Comparison of ENCODE assay signal across 15 cellular contexts in the genomic region with DNA sequence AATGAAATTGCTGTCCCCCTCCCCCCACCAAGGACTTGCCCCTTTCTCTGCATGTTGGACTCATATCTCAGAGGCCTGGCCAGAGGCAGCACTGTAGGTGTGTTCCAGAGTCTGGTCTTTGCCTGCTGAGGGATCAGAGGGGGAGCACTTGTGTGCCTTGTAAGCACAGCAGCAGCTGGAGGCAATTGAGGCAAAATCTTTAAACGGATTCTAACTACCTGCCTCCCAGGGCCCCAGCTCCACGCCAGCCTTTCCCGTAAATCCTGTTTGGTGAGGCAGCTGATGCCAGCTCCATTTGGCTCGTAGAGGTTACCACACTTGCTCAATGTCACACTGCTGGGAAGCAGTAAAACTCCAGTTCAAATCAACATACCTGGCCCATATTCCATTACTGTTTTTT. TPM values are rescaled to one million over a fixed set of nuclear protein-coding genes. Genes with fewer than 3 reads are reported as not detected.
DNase-seq lines count a peak whose midpoint lies in the region; ATAC-seq and TF ChIP-seq lines count a peak whose summit lies in the region.
"Had no signal": no experiment of that assay in that cellular context is flagged by ENCODE, and none has a peak within 500 bp of the region (broad histone marks: within the 10 kb centered on the region; RNA-seq: fewer than 3 reads in every experiment).

No MANE protein-coding gene starts in this region.

- intact Hi-C loops in body of pancreas (cut with DNase I) = no loop called here

- peaks cover 62% of the 10 kb centered on the region for H3K4me1 ChIP-seq in body of pancreas
- peaks cover 5 to 38% (median 18%) of the 10 kb centered on the region in 4 donors for H3K4me1 ChIP-seq in liver (ENCODE audit: control insufficient read depth in 4 of 4, insufficient read depth in 4 of 4, low read length in 3 of 4)

- H3K27ac ChIP-seq in body of pancreas (peak overlapping the region; percentile 88 to 99 (median 99)), liver (ENCODE audit: low read depth in 1 of 2, low read length in 2 of 2) (peak overlapping the region; percentile 96 to 98), skin epidermis (peak overlapping the region in 11 of 21 experiments; percentile 5 to 99 (median 31))
- H3K27ac ChIP-seq: ovary had no signal

- H3K4me3 ChIP-seq in body of pancreas = no peak overlapping the region
- H3K4me3 ChIP-seq in liver (ENCODE audit: low read depth in 1 of 3, low read length in 3 of 3) = peak overlapping the region in 2 of 3 donors; percentile 18 to 24
- H3K4me3 ChIP-seq in skin epidermis = no peak overlapping the region
- H3K4me3 ChIP-seq: ovary had no signal

- H3K36me3 ChIP-seq in body of pancreas (replicated peaks in 1 of 2; ENCODE audit: insufficient read depth in 1 of 2, low read depth in 2 of 2) (no peaks in the 10 kb centered on the region), liver (ENCODE audit: control insufficient read depth in 4 of 4, insufficient read depth in 3 of 4, low read depth in 1 of 4, low read length in 3 of 4) (no peaks in the 10 kb centered on the region)
- H3K36me3 ChIP-seq: ovary had no signal

- peak overlapping the region in 1 of 2 donors; percentile 65 for H3K9ac ChIP-seq in liver (ENCODE audit: low read depth in 1 of 2, low read length in 2 of 2)

- 28 to 31% methylated on average over 4 of the region's 4 CpGs for WGBS in body of pancreas, 2 donors
- WGBS in liver = 29% methylated on average over 4 of the region's 4 CpGs

- TF ChIP-seq CTCF in body of pancreas (IDR thresholded peaks at IDR 0.05) = no peak
- no peak for TF ChIP-seq CTCF in liver (IDR thresholded peaks at IDR 0.05; ENCODE audit: low read depth, low read length, missing input control)

- peak; percentile 69 for DNase-seq in NCI-H510A treated with DMSO at 0.1 percent for 48 hours (lab: John Stamatoyannopoulos, UW)
- DNase-seq in NCI-H510A (lab: John Stamatoyannopoulos, UW) = no peak
- peak; percentile 91 to 94 (median 92) for DNase-seq in body of pancreas
- DNase-seq in SIG-M5 (lab: John Stamatoyannopoulos, UW) = no peak
- DNase-seq in activated CD4-positive, CD25-positive, alpha-beta regulatory T cell (lab: John Stamatoyannopoulos, UW) = no peak
- no peak for DNase-seq in dermis blood vessel endothelial cell
- DNase-seq: activated B cell treated with CpG ODN at 0.5 μM for 24 hours; CD4-positive, alpha-beta memory T cell; mesendoderm; NCI-H1417 treated with DMSO at 0.1 percent for 48 hours; NCI-H524 treated with DMSO at 0.1 percent for 48 hours; ovary; T-cell had no signal

- peak; percentile 12 to 54 for TF ChIP-seq RAD21 in liver (IDR thresholded peaks at IDR 0.05)

- TF ChIP-seq POLR2A in body of pancreas (IDR thresholded peaks at IDR 0.05) = peak in 1 of 3 donors; percentile 55

- peak; percentile 65 for ATAC-seq in body of pancreas
- ATAC-seq: T-cell had no signal

- H3K9me3 ChIP-seq in body of pancreas (no peaks in the 10 kb centered on the region), liver (ENCODE audit: control insufficient read depth in 4 of 4, low read length in 3 of 4) (no peaks in the 10 kb centered on the region)
- H3K9me3 ChIP-seq: ovary had no signal

- H3K27me3 ChIP-seq in body of pancreas (no peaks in the 10 kb centered on the region), liver (ENCODE audit: control insufficient read depth in 4 of 4, insufficient read depth in 4 of 4, low read length in 3 of 4) (no peaks in the 10 kb centered on the region)
- H3K27me3 ChIP-seq: ovary had no signal

TF ChIP-seq in liver, 16 proteins besides CTCF, POLR2A, EP300 and RAD21:
- TF ChIP-seq RXRA (IDR thresholded peaks at IDR 0.05) (peak; percentile 62 to 81), HNF4A (conservative IDR thresholded peaks at IDR 0.05) (peak; percentile 54 to 62), EGR1 (IDR thresholded peaks at IDR 0.05; ENCODE audit: low read depth in 2 of 2) (no peak), YY1 (IDR thresholded peaks at IDR 0.05) (peak; percentile 86), NR2F2 (IDR thresholded peaks at IDR 0.05) (no peak), GABPA (IDR thresholded peaks at IDR 0.05 in 1 of 2, conservative IDR thresholded peaks at IDR 0.05 in 1 of 2) (no peak), JUND (IDR thresholded peaks at IDR 0.05) (peak in 1 of 2 donors; percentile 25), HNF4G (IDR thresholded peaks at IDR 0.05) (no peak), FOXA2 (IDR thresholded peaks at IDR 0.05) (peak; percentile 50), TAF1 (conservative IDR thresholded peaks at IDR 0.05) (peak; percentile 50), FOXA1 (IDR thresholded peaks at IDR 0.05) (no peak), SP1 (IDR thresholded peaks at IDR 0.05) (peak; percentile 83)
- TF ChIP-seq, protein P1, sequence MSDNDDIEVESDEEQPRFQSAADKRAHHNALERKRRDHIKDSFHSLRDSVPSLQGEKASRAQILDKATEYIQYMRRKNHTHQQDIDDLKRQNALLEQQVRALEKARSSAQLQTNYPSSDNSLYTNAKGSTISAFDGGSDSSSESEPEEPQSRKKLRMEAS (IDR thresholded peaks at IDR 0.05) = peak; percentile 74
- TF ChIP-seq, protein P2, sequence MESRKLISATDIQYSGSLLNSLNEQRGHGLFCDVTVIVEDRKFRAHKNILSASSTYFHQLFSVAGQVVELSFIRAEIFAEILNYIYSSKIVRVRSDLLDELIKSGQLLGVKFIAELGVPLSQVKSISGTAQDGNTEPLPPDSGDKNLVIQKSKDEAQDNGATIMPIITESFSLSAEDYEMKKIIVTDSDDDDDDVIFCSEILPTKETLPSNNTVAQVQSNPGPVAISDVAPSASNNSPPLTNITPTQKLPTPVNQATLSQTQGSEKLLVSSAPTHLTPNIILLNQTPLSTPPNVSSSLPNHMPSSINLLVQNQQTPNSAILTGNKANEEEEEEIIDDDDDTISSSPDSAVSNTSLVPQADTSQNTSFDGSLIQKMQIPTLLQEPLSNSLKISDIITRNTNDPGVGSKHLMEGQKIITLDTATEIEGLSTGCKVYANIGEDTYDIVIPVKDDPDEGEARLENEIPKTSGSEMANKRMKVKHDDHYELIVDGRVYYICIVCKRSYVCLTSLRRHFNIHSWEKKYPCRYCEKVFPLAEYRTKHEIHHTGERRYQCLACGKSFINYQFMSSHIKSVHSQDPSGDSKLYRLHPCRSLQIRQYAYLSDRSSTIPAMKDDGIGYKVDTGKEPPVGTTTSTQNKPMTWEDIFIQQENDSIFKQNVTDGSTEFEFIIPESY (IDR thresholded peaks at IDR 0.05) = peak; percentile 72
- TF ChIP-seq, protein P3, sequence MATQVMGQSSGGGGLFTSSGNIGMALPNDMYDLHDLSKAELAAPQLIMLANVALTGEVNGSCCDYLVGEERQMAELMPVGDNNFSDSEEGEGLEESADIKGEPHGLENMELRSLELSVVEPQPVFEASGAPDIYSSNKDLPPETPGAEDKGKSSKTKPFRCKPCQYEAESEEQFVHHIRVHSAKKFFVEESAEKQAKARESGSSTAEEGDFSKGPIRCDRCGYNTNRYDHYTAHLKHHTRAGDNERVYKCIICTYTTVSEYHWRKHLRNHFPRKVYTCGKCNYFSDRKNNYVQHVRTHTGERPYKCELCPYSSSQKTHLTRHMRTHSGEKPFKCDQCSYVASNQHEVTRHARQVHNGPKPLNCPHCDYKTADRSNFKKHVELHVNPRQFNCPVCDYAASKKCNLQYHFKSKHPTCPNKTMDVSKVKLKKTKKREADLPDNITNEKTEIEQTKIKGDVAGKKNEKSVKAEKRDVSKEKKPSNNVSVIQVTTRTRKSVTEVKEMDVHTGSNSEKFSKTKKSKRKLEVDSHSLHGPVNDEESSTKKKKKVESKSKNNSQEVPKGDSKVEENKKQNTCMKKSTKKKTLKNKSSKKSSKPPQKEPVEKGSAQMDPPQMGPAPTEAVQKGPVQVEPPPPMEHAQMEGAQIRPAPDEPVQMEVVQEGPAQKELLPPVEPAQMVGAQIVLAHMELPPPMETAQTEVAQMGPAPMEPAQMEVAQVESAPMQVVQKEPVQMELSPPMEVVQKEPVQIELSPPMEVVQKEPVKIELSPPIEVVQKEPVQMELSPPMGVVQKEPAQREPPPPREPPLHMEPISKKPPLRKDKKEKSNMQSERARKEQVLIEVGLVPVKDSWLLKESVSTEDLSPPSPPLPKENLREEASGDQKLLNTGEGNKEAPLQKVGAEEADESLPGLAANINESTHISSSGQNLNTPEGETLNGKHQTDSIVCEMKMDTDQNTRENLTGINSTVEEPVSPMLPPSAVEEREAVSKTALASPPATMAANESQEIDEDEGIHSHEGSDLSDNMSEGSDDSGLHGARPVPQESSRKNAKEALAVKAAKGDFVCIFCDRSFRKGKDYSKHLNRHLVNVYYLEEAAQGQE (IDR thresholded peaks at IDR 0.05) = peak; percentile 65
- TF ChIP-seq, protein P4, sequence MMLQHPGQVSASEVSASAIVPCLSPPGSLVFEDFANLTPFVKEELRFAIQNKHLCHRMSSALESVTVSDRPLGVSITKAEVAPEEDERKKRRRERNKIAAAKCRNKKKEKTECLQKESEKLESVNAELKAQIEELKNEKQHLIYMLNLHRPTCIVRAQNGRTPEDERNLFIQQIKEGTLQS (IDR thresholded peaks at IDR 0.05) = no peak

RNA-seq across cellular contexts. Expression of a gene that starts 2.3 kb away (rescaled TPM):
- total RNA-seq in body of pancreas (10 to 100 TPM; 77.5 to 78.6 TPM), liver (100 to 1,000 TPM; 149 to 318 TPM), dermis blood vessel endothelial cell (77.3 and 127 TPM in 2 replicates)
- polyA plus RNA-seq in liver = 100 to 1,000 TPM; 278 to 339 TPM

Comparison
In these comparisons a context has a peak if more than half of its experiments do, and no peak if none do; other contexts are left out.
1. DNase-seq: peak in NCI-H510A treated with DMSO at 0.1 percent for 48 hours (single experiment) and body of pancreas (4 of 4); none in NCI-H510A (single experiment), SIG-M5 (single experiment), activated CD4-positive, CD25-positive, alpha-beta regulatory T cell (0 of 4) and dermis blood vessel endothelial cell (single experiment).
2. H3K27ac ChIP-seq: peak in every context shown above with its lines; median percentile 99 in body of pancreas; 97 in liver; 31 in skin epidermis.
3. H3K4me3 ChIP-seq: peak in liver (2 of 3); none in body of pancreas (0 of 2) and skin epidermis (0 of 7).